Comparison of ENCODE assay signal across 7 cellular contexts in the genomic region with DNA sequence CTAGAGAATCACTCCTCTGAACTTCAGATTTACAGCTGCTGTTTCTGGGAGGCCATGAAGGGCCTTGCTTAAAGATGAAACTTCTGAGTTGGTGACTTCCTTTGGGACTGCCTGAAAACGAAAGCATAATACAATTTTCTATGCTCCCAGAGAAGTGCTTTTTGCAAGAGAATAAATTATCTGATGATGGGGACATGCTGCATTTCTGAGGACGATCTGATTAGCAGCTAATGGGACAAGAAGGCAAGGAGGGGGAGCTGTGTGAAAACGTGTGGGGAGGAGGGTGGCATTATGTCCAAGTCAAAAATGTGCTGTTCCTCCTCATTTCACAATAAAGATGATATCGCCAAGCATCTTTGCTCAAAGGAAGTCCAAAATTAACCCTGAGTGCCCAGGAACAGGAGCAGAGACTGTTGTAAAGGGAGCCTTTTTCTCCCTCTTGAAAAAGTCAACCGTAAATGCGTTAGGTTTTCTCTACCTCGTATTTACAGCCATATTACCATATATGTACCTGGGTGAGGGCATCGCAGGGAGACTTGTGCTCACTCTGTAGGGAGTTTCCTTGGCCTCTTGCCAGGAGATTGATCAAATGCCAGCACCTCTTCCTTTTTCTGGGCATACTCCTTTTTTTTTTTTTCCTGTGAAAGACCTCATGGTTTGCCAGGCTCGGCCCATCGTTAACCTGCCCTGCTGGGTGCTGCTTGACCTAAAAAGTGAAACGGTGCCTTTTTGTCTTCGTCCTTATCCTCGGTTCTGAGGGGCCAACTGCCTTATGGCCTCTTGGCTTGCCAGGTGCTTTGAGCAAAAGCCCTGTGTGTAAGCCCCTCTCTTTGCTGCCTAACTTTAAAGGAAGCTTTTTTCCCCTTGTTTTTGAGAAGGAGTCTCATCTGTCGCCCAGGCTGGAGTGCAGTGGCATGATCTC. TPM values are rescaled to one million over a fixed set of nuclear protein-coding genes. Genes with fewer than 3 reads are reported as not detected.
DNase-seq lines count a peak whose midpoint lies in the region; ATAC-seq, FAIRE-seq and TF ChIP-seq lines count a peak whose summit lies in the region.

No MANE protein-coding gene starts in this region.

- H3K9me3 ChIP-seq in osteoblast (ENCODE audit: low read depth, low read length): no peaks in the 10 kb centered on the region

- peaks cover 13% of the 10 kb centered on the region for H3K4me1 ChIP-seq in osteoblast (ENCODE audit: insufficient read depth, low read length)

- H3K27me3 ChIP-seq in HL-60 (ENCODE audit: insufficient read depth, poor library complexity, severe bottlenecking) (no peaks in the 10 kb centered on the region), osteoblast (ENCODE audit: insufficient read depth, low read length) (no peaks in the 10 kb centered on the region)

- H3K27ac ChIP-seq in HL-60 (replicated peaks) (no peak overlapping the region), osteoblast (ENCODE audit: low read depth, low read length) (no peak overlapping the region)

- no peaks in the 10 kb centered on the region for H3K36me3 ChIP-seq in osteoblast (ENCODE audit: insufficient read depth, low read length)

- DNase-seq in HL-60 (ENCODE audit: low read depth in 1 of 2, low spot score in 1 of 2) (peak; percentile 53 to 82), SKM-1 treated with dmso at 0.1 percent for 144 hours (lab: John Stamatoyannopoulos, UW; ENCODE audit: unreplicated experiment) (peak; percentile 25), dermis blood vessel endothelial cell (peak; percentile 44), osteoblast (ENCODE audit: insufficient read length, low spot score, missing footprints) (no peak), frontal cortex (ENCODE audit: low spot score in 2 of 2) (no peak)

- H4K20me1 ChIP-seq in osteoblast (ENCODE audit: insufficient read depth, low read length): no peaks in the 10 kb centered on the region

- ATAC-seq in HG03159 (IDR thresholded peaks at IDR 0.05; ENCODE audit: unreplicated experiment) (no peak), GM21528 (IDR thresholded peaks at IDR 0.05; ENCODE audit: low FRiP score, unreplicated experiment) (no peak)

- TF ChIP-seq CTCF in HL-60 (IDR thresholded peaks at IDR 0.05; ENCODE audit: insufficient read depth, low read length) (no peak), osteoblast (IDR thresholded peaks at IDR 0.05; ENCODE audit: extremely low read depth, low read depth, low read length) (no peak)

- peak overlapping the region; percentile 69 for H3K4me2 ChIP-seq in osteoblast (ENCODE audit: insufficient read depth, low read length)

- FAIRE-seq in frontal cortex (lab: Jason Lieb, UNC): no peak

- H3K79me2 ChIP-seq in osteoblast (ENCODE audit: insufficient read depth, low read length): no peaks in the 10 kb centered on the region

- peak overlapping the region; percentile 72 for H2AFZ ChIP-seq in osteoblast (ENCODE audit: low read length)

- H3K4me3 ChIP-seq in HL-60 (replicated peaks; ENCODE audit: insufficient read depth, low read length) (peak overlapping the region; percentile 2; the same call in 1 of the 2 replicates), osteoblast (ENCODE audit: insufficient read depth, low read length) (peak overlapping the region; percentile 49)

RNA-seq across cellular contexts. Expression of a gene that starts 11.5 kb away (rescaled TPM):
- 47.5 and 59.7 TPM in 2 replicates for total RNA-seq in dermis blood vessel endothelial cell
- 16.6 and 19.7 TPM in 2 replicates for total RNA-seq in osteoblast
- total RNA-seq in frontal cortex: 70.9 TPM

RNA-seq across cellular contexts. Expression of a gene that starts 37.5 kb away (rescaled TPM):
- total RNA-seq in dermis blood vessel endothelial cell (97.2 and 102 TPM in 2 replicates), osteoblast (94.5 and 99.6 TPM in 2 replicates), frontal cortex (25.7 TPM)

Comparison
In these comparisons a context has a peak if more than half of its experiments do, and no peak if none do; other contexts are left out.
1. DNase-seq: peak in HL-60 (2 of 2), SKM-1 treated with dmso at 0.1 percent for 144 hours (single experiment) and dermis blood vessel endothelial cell (single experiment); none in osteoblast (single experiment) and frontal cortex (0 of 2).